23 cellular contexts compared by ENCODE assay signal in genomic region chr21:41681939-41682718, GRCh38.
A peak's percentile ranks its signal among the peaks of the same experiment; 100 is the strongest.
DNase-seq lines count a peak whose midpoint lies in the region; ATAC-seq, FAIRE-seq and TF ChIP-seq lines count a peak whose summit lies in the region.
"Had no signal": no experiment of that assay in that cellular context is flagged by ENCODE, and none has a peak within 500 bp of the region (broad histone marks: within the 10 kb centered on the region; RNA-seq: fewer than 3 reads in every experiment).

No MANE protein-coding gene starts in this region.

- POLR2A ChIA-PET in PC-3 (lab: Charles Lee; ENCODE audit: unreplicated experiment): no interaction called here

- no peaks in the 10 kb centered on the region for H3K36me3 ChIP-seq in PC-3 (ENCODE audit: low read depth, low read length)
- no peaks in the 10 kb centered on the region for H3K36me3 ChIP-seq in bronchial epithelial cell (ENCODE audit: control insufficient read depth, insufficient read depth, low read length)
- no peaks in the 10 kb centered on the region for H3K36me3 ChIP-seq in mucosa of descending colon (ENCODE audit: low read depth)
- no peaks in the 10 kb centered on the region for H3K36me3 ChIP-seq in upper lobe of right lung
- H3K36me3 ChIP-seq in MM.1S (replicated peaks; ENCODE audit: insufficient read depth, low read length): no peaks in the 10 kb centered on the region
- H3K36me3 ChIP-seq: ascending aorta had no signal

- FAIRE-seq in bronchial epithelial cell (lab: Jason Lieb, UNC): no peak

- H3F3A ChIP-seq in PC-3 (ENCODE audit: low read length, unreplicated experiment) (peaks cover 12% of the 10 kb centered on the region), MM.1S (ENCODE audit: insufficient read depth, low read length) (no peaks in the 10 kb centered on the region)

- H3K79me2 ChIP-seq in PC-3 (ENCODE audit: low read length) (peaks cover 12% of the 10 kb centered on the region; the same call in 1 of the 2 replicates), MM.1S (ENCODE audit: low read length) (no peaks in the 10 kb centered on the region)

- H4K20me1 ChIP-seq in PC-3 (ENCODE audit: low read length) (no peaks in the 10 kb centered on the region), MM.1S (ENCODE audit: insufficient read depth, low read length) (no peaks in the 10 kb centered on the region)

- H3K9me3 ChIP-seq in PC-3 (ENCODE audit: low read length) (no peaks in the 10 kb centered on the region), mucosa of descending colon (no peaks in the 10 kb centered on the region), upper lobe of right lung (no peaks in the 10 kb centered on the region), MM.1S (replicated peaks; ENCODE audit: insufficient read depth, low read length) (no peaks in the 10 kb centered on the region)
- H3K9me3 ChIP-seq: ascending aorta, testis had no signal

- H3K4me1 ChIP-seq in PC-3 (ENCODE audit: insufficient read depth, low read length): peaks cover 100% of the 10 kb centered on the region
- H3K4me1 ChIP-seq in mucosa of descending colon (ENCODE audit: low read depth): peaks cover 22% of the 10 kb centered on the region
- H3K4me1 ChIP-seq in upper lobe of right lung: peaks cover 13% of the 10 kb centered on the region
- no peaks in the 10 kb centered on the region for H3K4me1 ChIP-seq in MM.1S (ENCODE audit: low read length)

- peak overlapping the region; percentile 58 for H3K9ac ChIP-seq in PC-3 (ENCODE audit: low read length)
- no peak overlapping the region for H3K9ac ChIP-seq in MM.1S (ENCODE audit: low read length)

- H3K9me2 ChIP-seq in PC-3 (replicated peaks; ENCODE audit: low read length): no peaks in the 10 kb centered on the region
- H3K9me2 ChIP-seq in MM.1S (replicated peaks; ENCODE audit: insufficient read depth, low read length): no peaks in the 10 kb centered on the region

- no peak overlapping the region for H3K4me3 ChIP-seq in PC-3 (ENCODE audit: low read length)
- H3K4me3 ChIP-seq in bronchial epithelial cell (ENCODE audit: low read depth, low read length): no peak overlapping the region
- no peak overlapping the region for H3K4me3 ChIP-seq in mucosa of descending colon
- no peak overlapping the region for H3K4me3 ChIP-seq in upper lobe of right lung
- no peak overlapping the region for H3K4me3 ChIP-seq in MM.1S (ENCODE audit: low read length)
- H3K4me3 ChIP-seq: ascending aorta, testis had no signal

- intact Hi-C loops in PC-3 (cut with micrococcal nuclease) (loop anchor here (5.0 kb wide), 1 partner anchor 35 kb away; no protein-coding TSS in a partner anchor), mucosa of descending colon (cut with DNase I, micrococcal nuclease) (no loop called here), upper lobe of right lung (cut with DNase I) (no loop called here)

- H3K4me2 ChIP-seq in PC-3 (ENCODE audit: low read length): peak overlapping the region; percentile 72
- H3K4me2 ChIP-seq in MM.1S (ENCODE audit: low read depth, low read length): no peak overlapping the region

- CTCF ChIA-PET in PC-3 (lab: Charles Lee): no interaction called here

- H2AFZ ChIP-seq in PC-3 (ENCODE audit: low read length) (no peak overlapping the region), MM.1S (ENCODE audit: low read length) (no peak overlapping the region; the same call in 1 of the 2 replicates)

- ATAC-seq in PC-3: no peak
- no peak for ATAC-seq in mucosa of descending colon
- ATAC-seq in upper lobe of right lung: no peak
- ATAC-seq in GM19463 (IDR thresholded peaks at IDR 0.05; ENCODE audit: unreplicated experiment): no peak
- ATAC-seq: HCT116; naive thymus-derived CD8-positive, alpha-beta T cell had no signal

- no TSS peak for BruUV-seq in PC-3 (replicated peaks; lab: Mats Ljungman, UMichigan)

- no peaks in the 10 kb centered on the region for H3K27me3 ChIP-seq in PC-3 (ENCODE audit: low read length)
- no peaks in the 10 kb centered on the region for H3K27me3 ChIP-seq in bronchial epithelial cell (ENCODE audit: control insufficient read depth, insufficient read depth, low read length)
- H3K27me3 ChIP-seq in upper lobe of right lung: no peaks in the 10 kb centered on the region
- peaks cover 88% of the 10 kb centered on the region for H3K27me3 ChIP-seq in MM.1S (replicated peaks; ENCODE audit: insufficient read depth, low read length)
- H3K27me3 ChIP-seq: ascending aorta, testis had no signal

- DNase-seq in PC-3 (peak; percentile 89), bronchial epithelial cell (ENCODE audit: low read depth) (peak; percentile 55), mucosa of descending colon (peak in 2 of 3 donors; percentile 28 to 37), upper lobe of right lung (peak; percentile 61), MM.1S (no peak), NCI-H2171 (lab: John Stamatoyannopoulos, UW) (no peak)
- DNase-seq: activated CD4-positive, alpha-beta T cell treated with anti-CD3 and anti-CD28 coated beads, Interleukin-2, amount 10 ng/mL, durations not matched to agents 24 days and 14 days; activated naive CD4-positive, alpha-beta T cell treated with anti-CD3 and anti-CD28 coated beads, Interleukin-2, amount 50 U/mL, for 16 hours; CD8-positive, alpha-beta memory T cell; cerebellar nuclear complex; DMS79; effector CD4-positive, alpha-beta T cell; KBM-7; mesendoderm; naive thymus-derived CD8-positive, alpha-beta T cell; NCI-H1694; NCI-H526 treated with DMSO at 0.1 percent for 48 hours; SIG-M5; T-helper 1 cell; testis had no signal

- H3K27ac ChIP-seq in PC-3 (ENCODE audit: low read length) (peak overlapping the region; percentile 98), upper lobe of right lung (no peak overlapping the region), MM.1S (ENCODE audit: low read length) (no peak overlapping the region)
- H3K27ac ChIP-seq: ascending aorta, testis had no signal

- TF ChIP-seq CTCF in PC-3 (conservative IDR thresholded peaks at IDR 0.05; ENCODE audit: low read depth, low read length) (no peak), bronchial epithelial cell (IDR thresholded peaks at IDR 0.05; ENCODE audit: insufficient read depth, low read length, severe bottlenecking) (no peak), mucosa of descending colon (IDR thresholded peaks at IDR 0.05) (no peak), upper lobe of right lung (IDR thresholded peaks at IDR 0.05) (no peak), MM.1S (IDR thresholded peaks at IDR 0.05; ENCODE audit: low read length) (no peak)

Comparison
In these comparisons a context has a peak if more than half of its experiments do, and no peak if none do; other contexts are left out.
1. DNase-seq: peak in PC-3 (single experiment), bronchial epithelial cell (single experiment), mucosa of descending colon (2 of 3) and upper lobe of right lung (single experiment); none in MM.1S (single experiment) and NCI-H2171 (single experiment).